25 cellular contexts compared by ENCODE assay signal in the genomic region with DNA sequence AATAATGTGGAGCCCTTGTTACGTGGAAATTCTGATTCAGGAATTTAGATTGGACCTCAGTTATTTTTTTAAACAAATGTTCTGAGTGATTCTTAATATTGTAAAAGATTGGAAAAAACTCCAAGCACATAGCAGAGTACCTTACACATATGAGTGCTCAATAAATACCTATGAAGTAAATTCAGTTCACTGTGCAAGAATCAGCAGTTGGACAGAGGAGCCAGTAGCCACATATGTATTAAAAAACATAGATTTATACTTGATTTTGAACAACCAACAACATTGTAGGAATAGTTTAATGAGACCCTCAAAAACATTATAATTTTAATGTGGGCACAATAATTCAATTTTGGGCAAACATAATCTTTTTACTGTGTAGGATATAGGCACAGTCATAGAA.
"Had no signal": no experiment of that assay in that cellular context is flagged by ENCODE, and none has a peak within 500 bp of the region (broad histone marks: within the 10 kb centered on the region; RNA-seq: fewer than 3 reads in every experiment).

No MANE protein-coding gene starts in this region.

- H3K9ac ChIP-seq: neural progenitor cell, parathyroid adenoma had no signal

- H3K4me2 ChIP-seq: neural progenitor cell had no signal

- H3K27me3 ChIP-seq: neural progenitor cell, ovary, right lobe of liver, stomach, thyroid gland, tibial nerve, upper lobe of left lung, vagina had no signal

- H3K36me3 ChIP-seq: neural progenitor cell, ovary, right lobe of liver, sigmoid colon, stomach, thoracic aorta, thyroid gland, tibial nerve, upper lobe of left lung, vagina had no signal

- ATAC-seq: natural killer cell; psoas muscle; right cardiac atrium; right lobe of liver; stimulated activated effector memory CD8-positive, alpha-beta T cell treated with anti-CD3 and anti-CD28 coated beads, Interleukin-12 subunit alpha, Interleukin-12 subunit beta, amount 100 ng/mL, for 72 hours; stimulated activated naive B cell treated with anti-CD40 and anti-IgM and Interleukin-4, amounts not matched to agents 10 μg/mL and 1 μg/mL and 100 μg/mL, for 72 hours had no signal

- DNase-seq: natural killer cell; occipital lobe; ovary; posterior cingulate gyrus; psoas muscle; right cardiac atrium; right lobe of liver; sigmoid colon; small intestine; stimulated activated CD4-positive, alpha-beta T cell treated with anti-CD3 and anti-CD28 coated beads, Interleukin-15, amount 100 ng/mL, for 24 hours; stimulated activated CD4-positive, alpha-beta T cell treated with anti-CD3 and anti-CD28 coated beads, Interleukin-2, amount 100 ng/mL, for 24 hours; stimulated activated CD4-positive, alpha-beta T cell treated with anti-CD3 and anti-CD28 coated beads, Interleukin-2, amount 100 ng/mL, for 48 hours; stimulated activated CD4-positive, alpha-beta T cell treated with anti-CD3 and anti-CD28 coated beads, Interleukin-4, amount 100 ng/mL, for 24 hours; stimulated activated naive B cell treated with anti-CD40 and anti-IgM and Interleukin-4, amounts not matched to agents 10 μg/mL and 1 μg/mL and 100 μg/mL, for 72 hours; stimulated activated naive CD4-positive, alpha-beta T cell treated with Interleukin-2 at 50 U/mL for 16 hours; stomach; thyroid gland; trophoblast cell; upper lobe of left lung had no signal

- H3K9me3 ChIP-seq: ovary, psoas muscle, right lobe of liver, sigmoid colon, stomach, thoracic aorta, thyroid gland, tibial nerve, upper lobe of left lung, vagina had no signal

- H3K4me1 ChIP-seq: neural progenitor cell, parathyroid adenoma, psoas muscle, right lobe of liver, sigmoid colon, stomach, thyroid gland, tibial nerve, upper lobe of left lung, vagina had no signal

- H3K4me3 ChIP-seq: neural progenitor cell, ovary, psoas muscle, right lobe of liver, sigmoid colon, stomach, thoracic aorta, thyroid gland, tibial nerve, upper lobe of left lung, vagina had no signal

- H3K27ac ChIP-seq: neural progenitor cell, ovary, parathyroid adenoma, psoas muscle, right lobe of liver, sigmoid colon, stomach, thoracic aorta, thyroid gland, tibial nerve, upper lobe of left lung, vagina had no signal

- H2AFZ ChIP-seq: neural progenitor cell, parathyroid adenoma had no signal

- H3K79me2 ChIP-seq: parathyroid adenoma had no signal
